Comparison of ENCODE assay signal across 23 cellular contexts in genomic region chr1:30920827-30921226, GRCh38. TPM values are rescaled to one million over a fixed set of nuclear protein-coding genes. Genes with fewer than 3 reads are reported as not detected.
DNase-seq lines count a peak whose midpoint lies in the region; ATAC-seq and TF ChIP-seq lines count a peak whose summit lies in the region.
"Had no signal": no experiment of that assay in that cellular context is flagged by ENCODE, and none has a peak within 500 bp of the region (broad histone marks: within the 10 kb centered on the region; RNA-seq: fewer than 3 reads in every experiment).

No MANE protein-coding gene starts in this region.

- H3K9me2 ChIP-seq in MM.1S (replicated peaks; ENCODE audit: insufficient read depth, low read length) = no peaks in the 10 kb centered on the region

- H3K27ac Mint-ChIP-seq in WTC11 = no peak overlapping the region
- H3K27ac Mint-ChIP-seq: activated naive CD8-positive, alpha-beta T cell treated with anti-CD3 and anti-CD28 coated beads for 36 hours; stimulated activated effector memory CD8-positive, alpha-beta T cell treated with anti-CD3 and anti-CD28 coated beads, Interleukin-12 subunit alpha, Interleukin-12 subunit beta, amount 100 ng/mL, for 72 hours had no signal

- no peaks in the 10 kb centered on the region for H3K27me3 Mint-ChIP-seq in WTC11 (ENCODE audit: low read depth)
- H3K27me3 Mint-ChIP-seq: activated naive CD8-positive, alpha-beta T cell treated with anti-CD3 and anti-CD28 coated beads for 36 hours had no signal

- no peaks in the 10 kb centered on the region for H3K9me3 Mint-ChIP-seq in WTC11
- H3K9me3 Mint-ChIP-seq: activated naive CD8-positive, alpha-beta T cell treated with anti-CD3 and anti-CD28 coated beads for 36 hours; stimulated activated effector memory CD8-positive, alpha-beta T cell treated with anti-CD3 and anti-CD28 coated beads, Interleukin-12 subunit alpha, Interleukin-12 subunit beta, amount 100 ng/mL, for 72 hours had no signal

- ATAC-seq in WTC11 = no peak
- ATAC-seq: body of pancreas; heart right ventricle; stimulated activated effector memory CD8-positive, alpha-beta T cell treated with anti-CD3 and anti-CD28 coated beads, Interleukin-12 subunit alpha, Interleukin-12 subunit beta, amount 100 ng/mL, for 72 hours had no signal

- no peaks in the 10 kb centered on the region for H3K36me3 ChIP-seq in testis (ENCODE audit: low read depth, missing control alignments)
- no peaks in the 10 kb centered on the region for H3K36me3 ChIP-seq in MM.1S (replicated peaks; ENCODE audit: insufficient read depth, low read length)
- H3K36me3 ChIP-seq: heart right ventricle had no signal

- H3K4me1 ChIP-seq in testis (no peaks in the 10 kb centered on the region), MM.1S (ENCODE audit: low read length) (no peaks in the 10 kb centered on the region; the same call in 1 of the 2 replicates)
- H3K4me1 ChIP-seq: body of pancreas had no signal

- CTCF ChIA-PET in WTC11 (lab: Charles Lee) = interaction anchor here (1.0 to 4.0 kb wide), 3 partner anchors 10 to 191 kb away, joined by 3 to 27 read pairs (median 3); no protein-coding TSS in a partner anchor

- intact Hi-C loops in testis (cut with DNase I; ENCODE audit: low total_unique reads) = no loop called here

- H3K27ac ChIP-seq in testis (no peak overlapping the region), MM.1S (ENCODE audit: low read length) (no peak overlapping the region)
- H3K27ac ChIP-seq: body of pancreas, coronary artery, heart right ventricle, skin epidermis had no signal

- H3K4me3 Mint-ChIP-seq in WTC11 = no peak overlapping the region
- H3K4me3 Mint-ChIP-seq: activated naive CD8-positive, alpha-beta T cell treated with anti-CD3 and anti-CD28 coated beads for 36 hours; stimulated activated effector memory CD8-positive, alpha-beta T cell treated with anti-CD3 and anti-CD28 coated beads, Interleukin-12 subunit alpha, Interleukin-12 subunit beta, amount 100 ng/mL, for 72 hours had no signal

- no peaks in the 10 kb centered on the region for H3K9me3 ChIP-seq in testis
- no peaks in the 10 kb centered on the region for H3K9me3 ChIP-seq in MM.1S (replicated peaks; ENCODE audit: insufficient read depth, low read length)
- H3K9me3 ChIP-seq: body of pancreas, heart right ventricle had no signal

- no peaks in the 10 kb centered on the region for H3K36me3 Mint-ChIP-seq in WTC11
- H3K36me3 Mint-ChIP-seq: activated naive CD8-positive, alpha-beta T cell treated with anti-CD3 and anti-CD28 coated beads for 36 hours; stimulated activated effector memory CD8-positive, alpha-beta T cell treated with anti-CD3 and anti-CD28 coated beads, Interleukin-12 subunit alpha, Interleukin-12 subunit beta, amount 100 ng/mL, for 72 hours had no signal

- no peaks in the 10 kb centered on the region for H3K4me1 Mint-ChIP-seq in WTC11

- H3K27me3 ChIP-seq in testis = no peaks in the 10 kb centered on the region
- no peaks in the 10 kb centered on the region for H3K27me3 ChIP-seq in MM.1S (replicated peaks; ENCODE audit: insufficient read depth, low read length)
- H3K27me3 ChIP-seq: body of pancreas had no signal

- no peaks in the 10 kb centered on the region; the same call in 1 of the 2 replicates for H3F3A ChIP-seq in MM.1S (ENCODE audit: insufficient read depth, low read length)

- POLR2A ChIA-PET in WTC11 (lab: Charles Lee) = interaction anchor here (0.6 to 1.1 kb wide), 2 partner anchors 13 to 1774 kb away, joined by 3 to 5 read pairs; no protein-coding TSS in a partner anchor

- no peak for TF ChIP-seq POLR2A in testis (IDR thresholded peaks at IDR 0.05)

- TF ChIP-seq CTCF in fibroblast of villous mesenchyme (IDR thresholded peaks at IDR 0.05; ENCODE audit: insufficient read depth, low read depth, low read length) (no peak), testis (IDR thresholded peaks at IDR 0.05) (no peak), MM.1S (IDR thresholded peaks at IDR 0.05; ENCODE audit: low read length) (no peak), WTC11 (IDR thresholded peaks at IDR 0.05) (no peak)

- DNase-seq in activated CD8-positive, alpha-beta memory T cell treated with anti-CD3 and anti-CD28 coated beads, Interleukin-2, amount 50 U/mL, for 48 hours = peak; percentile 7
- no peak for DNase-seq in activated CD8-positive, alpha-beta memory T cell treated with anti-CD3 and anti-CD28 coated beads for 24 hours
- peak; percentile 75 for DNase-seq in brain pericyte (ENCODE audit: low read depth, low spot score)
- peak; percentile 34 for DNase-seq in fibroblast of villous mesenchyme (ENCODE audit: low read depth)
- peak; percentile 18 for DNase-seq in testis
- no peak for DNase-seq in MM.1S
- DNase-seq in WTC11 (ENCODE audit: low spot score) = no peak
- DNase-seq in anterior cingulate cortex (lab: John Stamatoyannopoulos, UW) = no peak
- DNase-seq: activated CD4-positive, alpha-beta T cell treated with anti-CD3 and anti-CD28 coated beads, Interleukin-2, amount 50 U/mL, for 4 hours; activated CD4-positive, CD25-positive, alpha-beta regulatory T cell; activated effector memory CD4-positive, alpha-beta T cell treated with Interleukin-2 at 50 U/mL for 16 hours; activated naive CD8-positive, alpha-beta T cell treated with anti-CD3 and anti-CD28 coated beads for 36 hours; body of pancreas; DMS53; GDM1; H7; heart right ventricle; Karpas-422; NCI-H1694; T1000 had no signal

- no peak overlapping the region for H3K9ac ChIP-seq in MM.1S (ENCODE audit: low read length)

- H3K79me2 ChIP-seq in MM.1S (ENCODE audit: low read length) = no peaks in the 10 kb centered on the region

- no peak overlapping the region for H2AFZ ChIP-seq in MM.1S (ENCODE audit: low read length)

- no peaks in the 10 kb centered on the region for H4K20me1 ChIP-seq in MM.1S (ENCODE audit: insufficient read depth, low read length)

- no peak overlapping the region for H3K4me3 ChIP-seq in fibroblast of villous mesenchyme (ENCODE audit: low read depth, low read length)
- H3K4me3 ChIP-seq in testis = no peak overlapping the region
- no peak overlapping the region for H3K4me3 ChIP-seq in MM.1S (ENCODE audit: low read length)
- H3K4me3 ChIP-seq: body of pancreas, coronary artery, heart right ventricle, skin epidermis had no signal

- 49 to 51% methylated on average over 7 of the region's 7 CpGs for WGBS in testis, 2 donors

- H3K4me2 ChIP-seq in MM.1S (ENCODE audit: low read depth, low read length) = no peak overlapping the region

TF ChIP-seq in WTC11, 78 proteins besides CTCF, POLR2A, EP300 and RAD21 (continues in another document):
- TF ChIP-seq NFYB (CRISPR knock-in tag; conservative IDR thresholded peaks at IDR 0.05; ENCODE audit: low read depth) = no peak
- TF ChIP-seq, protein P1, sequence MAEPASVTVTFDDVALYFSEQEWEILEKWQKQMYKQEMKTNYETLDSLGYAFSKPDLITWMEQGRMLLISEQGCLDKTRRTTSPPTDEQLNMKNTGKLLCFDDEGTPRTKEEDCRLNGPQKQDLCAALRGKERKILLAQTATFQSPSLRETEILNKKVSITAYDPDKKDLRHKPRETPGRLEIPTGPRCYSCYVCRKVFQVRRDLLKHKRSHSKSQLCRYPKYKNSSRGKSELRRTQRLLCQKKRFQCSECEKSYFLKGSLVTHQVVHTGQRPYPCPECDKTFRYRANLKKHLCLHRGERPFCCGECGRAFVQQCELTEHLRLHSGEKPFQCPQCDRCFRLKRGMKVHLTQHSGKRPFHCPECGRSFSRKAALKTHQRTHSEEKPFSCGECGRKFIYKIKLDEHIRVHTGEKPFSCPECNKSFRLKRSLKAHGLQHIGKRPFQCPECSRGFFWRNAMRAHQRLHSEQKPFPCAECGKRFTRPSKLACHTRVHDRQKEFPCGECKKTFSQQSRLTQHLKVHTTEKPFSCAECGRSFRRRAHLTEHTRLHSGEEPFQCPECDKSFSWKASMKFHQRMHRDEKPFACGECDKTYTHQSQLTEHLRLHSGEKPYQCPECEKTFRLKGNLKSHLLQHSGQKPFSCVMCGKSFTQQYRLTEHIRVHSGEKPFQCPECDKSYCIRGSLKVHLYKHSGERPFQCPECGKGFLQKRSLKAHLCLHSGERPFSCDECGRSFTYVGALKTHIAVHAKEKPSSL (CRISPR knock-in tag; conservative IDR thresholded peaks at IDR 0.05) = no peak
- TF ChIP-seq OVOL2 (CRISPR knock-in tag; IDR thresholded peaks at IDR 0.05; ENCODE audit: borderline replicate concordance) = no peak
- no peak for TF ChIP-seq ZNF671 (CRISPR knock-in tag; IDR thresholded peaks at IDR 0.05)
- no peak for TF ChIP-seq JAZF1 (CRISPR knock-in tag; IDR thresholded peaks at IDR 0.05)
- TF ChIP-seq SOX15 (CRISPR knock-in tag; IDR thresholded peaks at IDR 0.05) = no peak
- TF ChIP-seq, protein P2, sequence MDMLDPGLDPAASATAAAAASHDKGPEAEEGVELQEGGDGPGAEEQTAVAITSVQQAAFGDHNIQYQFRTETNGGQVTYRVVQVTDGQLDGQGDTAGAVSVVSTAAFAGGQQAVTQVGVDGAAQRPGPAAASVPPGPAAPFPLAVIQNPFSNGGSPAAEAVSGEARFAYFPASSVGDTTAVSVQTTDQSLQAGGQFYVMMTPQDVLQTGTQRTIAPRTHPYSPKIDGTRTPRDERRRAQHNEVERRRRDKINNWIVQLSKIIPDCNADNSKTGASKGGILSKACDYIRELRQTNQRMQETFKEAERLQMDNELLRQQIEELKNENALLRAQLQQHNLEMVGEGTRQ (CRISPR knock-in tag; IDR thresholded peaks at IDR 0.05) = no peak
- TF ChIP-seq, protein P3, sequence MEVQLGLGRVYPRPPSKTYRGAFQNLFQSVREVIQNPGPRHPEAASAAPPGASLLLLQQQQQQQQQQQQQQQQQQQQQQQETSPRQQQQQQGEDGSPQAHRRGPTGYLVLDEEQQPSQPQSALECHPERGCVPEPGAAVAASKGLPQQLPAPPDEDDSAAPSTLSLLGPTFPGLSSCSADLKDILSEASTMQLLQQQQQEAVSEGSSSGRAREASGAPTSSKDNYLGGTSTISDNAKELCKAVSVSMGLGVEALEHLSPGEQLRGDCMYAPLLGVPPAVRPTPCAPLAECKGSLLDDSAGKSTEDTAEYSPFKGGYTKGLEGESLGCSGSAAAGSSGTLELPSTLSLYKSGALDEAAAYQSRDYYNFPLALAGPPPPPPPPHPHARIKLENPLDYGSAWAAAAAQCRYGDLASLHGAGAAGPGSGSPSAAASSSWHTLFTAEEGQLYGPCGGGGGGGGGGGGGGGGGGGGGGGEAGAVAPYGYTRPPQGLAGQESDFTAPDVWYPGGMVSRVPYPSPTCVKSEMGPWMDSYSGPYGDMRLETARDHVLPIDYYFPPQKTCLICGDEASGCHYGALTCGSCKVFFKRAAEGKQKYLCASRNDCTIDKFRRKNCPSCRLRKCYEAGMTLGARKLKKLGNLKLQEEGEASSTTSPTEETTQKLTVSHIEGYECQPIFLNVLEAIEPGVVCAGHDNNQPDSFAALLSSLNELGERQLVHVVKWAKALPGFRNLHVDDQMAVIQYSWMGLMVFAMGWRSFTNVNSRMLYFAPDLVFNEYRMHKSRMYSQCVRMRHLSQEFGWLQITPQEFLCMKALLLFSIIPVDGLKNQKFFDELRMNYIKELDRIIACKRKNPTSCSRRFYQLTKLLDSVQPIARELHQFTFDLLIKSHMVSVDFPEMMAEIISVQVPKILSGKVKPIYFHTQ (CRISPR knock-in tag; IDR thresholded peaks at IDR 0.05) = no peak

RNA-seq across cellular contexts. Expression of gene SDC3, which starts 12.3 kb away (rescaled TPM):
- 16.8 and 32.5 TPM in 2 replicates for total RNA-seq in fibroblast of villous mesenchyme
- total RNA-seq in testis = 1 to 10 TPM; 3.9 to 6.9 TPM
- 21.2 TPM for polyA plus RNA-seq in testis (ENCODE audit: insufficient read depth, low read depth, low replicate concordance)
- 31.1 to 32.3 TPM (median 31.2 TPM) in 3 replicates for total RNA-seq in WTC11 (2021)

Comparison
In these comparisons a context has a peak if more than half of its experiments do, and no peak if none do; other contexts are left out.
1. DNase-seq: peak in activated CD8-positive, alpha-beta memory T cell treated with anti-CD3 and anti-CD28 coated beads, Interleukin-2, amount 50 U/mL, for 48 hours (single experiment), brain pericyte (single experiment), fibroblast of villous mesenchyme (single experiment) and testis (single experiment); none in activated CD8-positive, alpha-beta memory T cell treated with anti-CD3 and anti-CD28 coated beads for 24 hours (single experiment), MM.1S (single experiment), WTC11 (single experiment) and anterior cingulate cortex (0 of 58).